ENCODE assay signal across 8 cellular contexts in genomic region chr3:100087203-100087602, GRCh38. TPM values are rescaled to one million over a fixed set of nuclear protein-coding genes. Genes with fewer than 3 reads are reported as not detected.
DNase-seq lines count a peak whose midpoint lies in the region; ATAC-seq and TF ChIP-seq lines count a peak whose summit lies in the region.

No MANE protein-coding gene starts in this region.

- POLR2A ChIA-PET in activated CD8-positive, alpha-beta T cell treated with anti-CD3 and anti-CD28 coated beads, Interleukin-2, amount 10 ng/mL, durations not matched to agents 7 days and 5 days (lab: Charles Lee): no interaction called here

- H3K27ac Mint-ChIP-seq in activated CD8-positive, alpha-beta T cell treated with anti-CD3 and anti-CD28 coated beads, Interleukin-2, amount 10 ng/mL, durations not matched to agents 7 days and 5 days: peak overlapping the region; percentile 68
- H3K27ac Mint-ChIP-seq in progenitor cell of endocrine pancreas (peak overlapping the region; percentile 62), nephron progenitor cell (no peak overlapping the region)

- H3K9me3 Mint-ChIP-seq in activated CD8-positive, alpha-beta T cell treated with anti-CD3 and anti-CD28 coated beads, Interleukin-2, amount 10 ng/mL, durations not matched to agents 7 days and 5 days (ENCODE audit: insufficient read depth): peaks cover 7% of the 10 kb centered on the region
- H3K9me3 Mint-ChIP-seq in progenitor cell of endocrine pancreas (ENCODE audit: low read depth) (no peaks in the 10 kb centered on the region), nephron progenitor cell (no peaks in the 10 kb centered on the region)

- ATAC-seq in GM19324 (IDR thresholded peaks at IDR 0.05; ENCODE audit: low FRiP score, unreplicated experiment): peak; percentile 93
- peak; percentile 91 for ATAC-seq in HG02938 (IDR thresholded peaks at IDR 0.05; ENCODE audit: unreplicated experiment)
- ATAC-seq in activated CD8-positive, alpha-beta T cell treated with anti-CD3 and anti-CD28 coated beads, Interleukin-2, amount 10 ng/mL, durations not matched to agents 7 days and 5 days: peak; percentile 61

- peaks cover 3% of the 10 kb centered on the region for H3K27me3 Mint-ChIP-seq in activated CD8-positive, alpha-beta T cell treated with anti-CD3 and anti-CD28 coated beads, Interleukin-2, amount 10 ng/mL, durations not matched to agents 7 days and 5 days (ENCODE audit: low read depth)
- H3K27me3 Mint-ChIP-seq in progenitor cell of endocrine pancreas (no peaks in the 10 kb centered on the region), nephron progenitor cell (ENCODE audit: low read depth, poor library complexity) (peaks cover 5% of the 10 kb centered on the region)

- H3K4me1 Mint-ChIP-seq in activated CD8-positive, alpha-beta T cell treated with anti-CD3 and anti-CD28 coated beads, Interleukin-2, amount 10 ng/mL, durations not matched to agents 7 days and 5 days (ENCODE audit: low read depth): peaks cover 67% of the 10 kb centered on the region
- H3K4me1 Mint-ChIP-seq in progenitor cell of endocrine pancreas (ENCODE audit: low read depth) (peaks cover 58% of the 10 kb centered on the region), nephron progenitor cell (peaks cover 25% of the 10 kb centered on the region)

- H3K4me3 Mint-ChIP-seq in activated CD8-positive, alpha-beta T cell treated with anti-CD3 and anti-CD28 coated beads, Interleukin-2, amount 10 ng/mL, durations not matched to agents 7 days and 5 days: no peak overlapping the region
- H3K4me3 Mint-ChIP-seq in progenitor cell of endocrine pancreas (ENCODE audit: low read depth) (no peak overlapping the region), nephron progenitor cell (no peak overlapping the region)

- TF ChIP-seq CTCF in progenitor cell of endocrine pancreas (IDR thresholded peaks at IDR 0.05; ENCODE audit: unreplicated experiment) (no peak), nephron progenitor cell (IDR thresholded peaks at IDR 0.05) (no peak)

- H3K36me3 Mint-ChIP-seq in activated CD8-positive, alpha-beta T cell treated with anti-CD3 and anti-CD28 coated beads, Interleukin-2, amount 10 ng/mL, durations not matched to agents 7 days and 5 days (ENCODE audit: low read depth): peaks cover 39% of the 10 kb centered on the region
- no peaks in the 10 kb centered on the region for H3K36me3 Mint-ChIP-seq in progenitor cell of endocrine pancreas (ENCODE audit: insufficient read depth)
- H3K36me3 Mint-ChIP-seq in nephron progenitor cell (ENCODE audit: low read depth): no peaks in the 10 kb centered on the region

- CTCF ChIA-PET in activated CD8-positive, alpha-beta T cell treated with anti-CD3 and anti-CD28 coated beads, Interleukin-2, amount 10 ng/mL, durations not matched to agents 7 days and 5 days (lab: Charles Lee): interaction anchor here (1.0 kb wide), 1 partner anchor 11 kb away, joined by 3 read pairs; no protein-coding TSS in a partner anchor

- DNase-seq in activated CD8-positive, alpha-beta T cell treated with anti-CD3 and anti-CD28 coated beads, Interleukin-2, amount 10 ng/mL, durations not matched to agents 7 days and 5 days: peak; percentile 41
- DNase-seq in progenitor cell of endocrine pancreas (ENCODE audit: low spot score, unreplicated experiment) (no peak), nephron progenitor cell (no peak), NCI-H146 (lab: John Stamatoyannopoulos, UW) (no peak), mucosa of gallbladder (ENCODE audit: low spot score) (no peak), HT-29 (ENCODE audit: low spot score) (no peak)

RNA-seq across cellular contexts. Expression of gene FILIP1L, which starts 27.1 kb away (rescaled TPM):
- 1 to 10 TPM; 1.5 to 1.7 TPM for total RNA-seq in activated CD8-positive, alpha-beta T cell treated with anti-CD3 and anti-CD28 coated beads, Interleukin-2, amount 10 ng/mL, durations not matched to agents 7 days and 5 days
- total RNA-seq in progenitor cell of endocrine pancreas (19.4 and 29.6 TPM in 2 replicates), mucosa of gallbladder (142 TPM)
- total RNA-seq in HT-29 (2014; rRNA removed; shearing (Covaris generic)): 1.2 and 1.8 TPM in 2 replicates
